Comparison of ENCODE assay signal across 9 cellular contexts in genomic region chr4:186161138-186161537, GRCh38. TPM values are rescaled to one million over a fixed set of nuclear protein-coding genes. Genes with fewer than 3 reads are reported as not detected.
DNase-seq lines count a peak whose midpoint lies in the region; ATAC-seq, FAIRE-seq and TF ChIP-seq lines count a peak whose summit lies in the region.
"Had no signal": no experiment of that assay in that cellular context is flagged by ENCODE, and none has a peak within 500 bp of the region (broad histone marks: within the 10 kb centered on the region; RNA-seq: fewer than 3 reads in every experiment).

No MANE protein-coding gene starts in this region.

- POLR2A ChIA-PET in activated CD8-positive, alpha-beta T cell treated with anti-CD3 and anti-CD28 coated beads, Interleukin-2, amount 10 ng/mL, durations not matched to agents 7 days and 5 days (lab: Charles Lee), result no interaction called here
- POLR2A ChIA-PET in MCF 10A (lab: Yijun Ruan, JAX), result no interaction called here

- H3K4me3 Mint-ChIP-seq in activated CD8-positive, alpha-beta T cell treated with anti-CD3 and anti-CD28 coated beads, Interleukin-2, amount 10 ng/mL, durations not matched to agents 7 days and 5 days, result peak overlapping the region; percentile 32
- no peak overlapping the region for H3K4me3 Mint-ChIP-seq in MCF 10A (ENCODE audit: unreplicated experiment)
- H3K4me3 Mint-ChIP-seq in stimulated activated memory B cell treated with anti-CD40 and anti-IgM and Interleukin-4, amounts not matched to agents 10 μg/mL and 1 μg/mL and 100 μg/mL, for 72 hours, result no peak overlapping the region

- no peaks in the 10 kb centered on the region for H3K27me3 Mint-ChIP-seq in activated CD8-positive, alpha-beta T cell treated with anti-CD3 and anti-CD28 coated beads, Interleukin-2, amount 10 ng/mL, durations not matched to agents 7 days and 5 days (ENCODE audit: low read depth)
- H3K27me3 Mint-ChIP-seq in MCF 10A (ENCODE audit: insufficient read depth, unreplicated experiment), result no peaks in the 10 kb centered on the region
- peaks cover 10% of the 10 kb centered on the region for H3K27me3 Mint-ChIP-seq in stimulated activated memory B cell treated with anti-CD40 and anti-IgM and Interleukin-4, amounts not matched to agents 10 μg/mL and 1 μg/mL and 100 μg/mL, for 72 hours

- no peaks in the 10 kb centered on the region for H3K36me3 Mint-ChIP-seq in activated CD8-positive, alpha-beta T cell treated with anti-CD3 and anti-CD28 coated beads, Interleukin-2, amount 10 ng/mL, durations not matched to agents 7 days and 5 days (ENCODE audit: low read depth)
- H3K36me3 Mint-ChIP-seq in MCF 10A (ENCODE audit: insufficient read depth, unreplicated experiment), result no peaks in the 10 kb centered on the region
- H3K36me3 Mint-ChIP-seq in stimulated activated memory B cell treated with anti-CD40 and anti-IgM and Interleukin-4, amounts not matched to agents 10 μg/mL and 1 μg/mL and 100 μg/mL, for 72 hours, result no peaks in the 10 kb centered on the region

- peaks cover 4% of the 10 kb centered on the region for H3K4me1 Mint-ChIP-seq in activated CD8-positive, alpha-beta T cell treated with anti-CD3 and anti-CD28 coated beads, Interleukin-2, amount 10 ng/mL, durations not matched to agents 7 days and 5 days (ENCODE audit: low read depth)
- no peaks in the 10 kb centered on the region for H3K4me1 Mint-ChIP-seq in MCF 10A (ENCODE audit: insufficient read depth, unreplicated experiment)
- H3K4me1 Mint-ChIP-seq in stimulated activated memory B cell treated with anti-CD40 and anti-IgM and Interleukin-4, amounts not matched to agents 10 μg/mL and 1 μg/mL and 100 μg/mL, for 72 hours, result no peaks in the 10 kb centered on the region

- CTCF ChIA-PET in activated CD8-positive, alpha-beta T cell treated with anti-CD3 and anti-CD28 coated beads, Interleukin-2, amount 10 ng/mL, durations not matched to agents 7 days and 5 days (lab: Charles Lee), result interaction anchor here (1.1 kb wide), 1 partner anchor 17 kb away, joined by 4 read pairs; no protein-coding TSS in a partner anchor
- CTCF ChIA-PET in MCF 10A (lab: Yijun Ruan, JAX), result no interaction called here

- BruUV-seq in MCF 10A (replicated peaks; lab: Mats Ljungman, UMichigan), result no TSS peak

- TF ChIP-seq POLR2A in GM12891 (IDR thresholded peaks at IDR 0.05; ENCODE audit: low read depth, low read length), result no peak

- ATAC-seq in GM19438 (IDR thresholded peaks at IDR 0.05; ENCODE audit: low read depth, unreplicated experiment) (peak; percentile 89), HG03139 (IDR thresholded peaks at IDR 0.05; ENCODE audit: unreplicated experiment) (peak; percentile 89), omental fat pad (ENCODE audit: low FRiP score) (no peak)
- no peak for ATAC-seq in activated CD8-positive, alpha-beta T cell treated with anti-CD3 and anti-CD28 coated beads, Interleukin-2, amount 10 ng/mL, durations not matched to agents 7 days and 5 days
- no peak for ATAC-seq in stimulated activated memory B cell treated with anti-CD40 and anti-IgM and Interleukin-4, amounts not matched to agents 10 μg/mL and 1 μg/mL and 100 μg/mL, for 72 hours

- H3K9me3 Mint-ChIP-seq in activated CD8-positive, alpha-beta T cell treated with anti-CD3 and anti-CD28 coated beads, Interleukin-2, amount 10 ng/mL, durations not matched to agents 7 days and 5 days (ENCODE audit: insufficient read depth), result no peaks in the 10 kb centered on the region
- H3K9me3 Mint-ChIP-seq in MCF 10A (ENCODE audit: unreplicated experiment), result no peaks in the 10 kb centered on the region
- no peaks in the 10 kb centered on the region for H3K9me3 Mint-ChIP-seq in stimulated activated memory B cell treated with anti-CD40 and anti-IgM and Interleukin-4, amounts not matched to agents 10 μg/mL and 1 μg/mL and 100 μg/mL, for 72 hours

- FAIRE-seq in GM12891 (lab: Jason Lieb, UNC), result peak; percentile 16

- intact Hi-C loops in MCF 10A (cut with micrococcal nuclease), result no loop called here

- TF ChIP-seq CTCF in MCF 10A (IDR thresholded peaks at IDR 0.05; ENCODE audit: unreplicated experiment) (no peak), omental fat pad (IDR thresholded peaks at IDR 0.05) (no peak)

- DNase-seq in GM12891 (ENCODE audit: insufficient read length, low spot score) (peak; percentile 63), MCF 10A (ENCODE audit: unreplicated experiment) (no peak), omental fat pad (ENCODE audit: low spot score) (no peak)
- peak; percentile 44 for DNase-seq in activated CD8-positive, alpha-beta T cell treated with anti-CD3 and anti-CD28 coated beads, Interleukin-2, amount 10 ng/mL, durations not matched to agents 7 days and 5 days
- no peak for DNase-seq in activated effector memory CD4-positive, alpha-beta T cell treated with anti-CD3 and anti-CD28 coated beads, Interleukin-2, amount 50 U/mL, for 16 hours
- DNase-seq: nucleus accumbens had no signal

- H3K27ac Mint-ChIP-seq in activated CD8-positive, alpha-beta T cell treated with anti-CD3 and anti-CD28 coated beads, Interleukin-2, amount 10 ng/mL, durations not matched to agents 7 days and 5 days, result no peak overlapping the region
- no peak overlapping the region for H3K27ac Mint-ChIP-seq in MCF 10A (ENCODE audit: low read depth, unreplicated experiment)
- H3K27ac Mint-ChIP-seq in stimulated activated memory B cell treated with anti-CD40 and anti-IgM and Interleukin-4, amounts not matched to agents 10 μg/mL and 1 μg/mL and 100 μg/mL, for 72 hours, result no peak overlapping the region

TF ChIP-seq in GM12891, 5 proteins besides CTCF, POLR2A, EP300 and RAD21:
- no peak for TF ChIP-seq POLR2AphosphoS5 (IDR thresholded peaks at IDR 0.05; ENCODE audit: low read depth, low read length)
- TF ChIP-seq TAF1 (IDR thresholded peaks at IDR 0.05; ENCODE audit: low read depth, low read length), result no peak
- TF ChIP-seq PAX5 (IDR thresholded peaks at IDR 0.05; ENCODE audit: insufficient read depth, low read length, severe bottlenecking), result no peak
- TF ChIP-seq POU2F2 (IDR thresholded peaks at IDR 0.05; ENCODE audit: low read depth, low read length), result no peak
- TF ChIP-seq SPI1 (IDR thresholded peaks at IDR 0.05; ENCODE audit: low read depth, low read length), result no peak

RNA-seq across cellular contexts. Expression of gene CYP4V2, which starts 30.2 kb away (rescaled TPM):
- polyA plus RNA-seq in GM12891 (2012; ENCODE audit: low read depth, missing spikeins), result 1.5 TPM
- total RNA-seq in activated CD8-positive, alpha-beta T cell treated with anti-CD3 and anti-CD28 coated beads, Interleukin-2, amount 10 ng/mL, durations not matched to agents 7 days and 5 days, result 10 to 100 TPM; 16.1 to 18.1 TPM
- total RNA-seq in MCF 10A (2022), result 22.1 and 30.2 TPM in 2 replicates
- total RNA-seq in omental fat pad, result 10 to 100 TPM; 27.7 to 36.0 (median 31.7) TPM

RNA-seq across cellular contexts. Expression of gene FAM149A, which starts 56.6 kb away (rescaled TPM):
- polyA plus RNA-seq in GM12891 (2012; ENCODE audit: low read depth, missing spikeins), result 0.60 TPM
- under 1 TPM; 0.29 to 0.66 TPM for total RNA-seq in activated CD8-positive, alpha-beta T cell treated with anti-CD3 and anti-CD28 coated beads, Interleukin-2, amount 10 ng/mL, durations not matched to agents 7 days and 5 days
- total RNA-seq in MCF 10A (2022) (0.79 and 1.3 TPM in 2 replicates), omental fat pad (10 to 100 TPM in 3 of 4 donors, 1 to 10 TPM in 1; 7.7 to 15.3 (median 11.8) TPM)

Comparison
In these comparisons a context has a peak if more than half of its experiments do, and no peak if none do; other contexts are left out.
1. DNase-seq: peak in GM12891 (single experiment) and activated CD8-positive, alpha-beta T cell treated with anti-CD3 and anti-CD28 coated beads, Interleukin-2, amount 10 ng/mL, durations not matched to agents 7 days and 5 days (single experiment); none in activated effector memory CD4-positive, alpha-beta T cell treated with anti-CD3 and anti-CD28 coated beads, Interleukin-2, amount 50 U/mL, for 16 hours (single experiment), MCF 10A (single experiment) and omental fat pad (single experiment).
2. ATAC-seq: peak in GM19438 (single experiment) and HG03139 (single experiment); none in activated CD8-positive, alpha-beta T cell treated with anti-CD3 and anti-CD28 coated beads, Interleukin-2, amount 10 ng/mL, durations not matched to agents 7 days and 5 days (single experiment), stimulated activated memory B cell treated with anti-CD40 and anti-IgM and Interleukin-4, amounts not matched to agents 10 μg/mL and 1 μg/mL and 100 μg/mL, for 72 hours (single experiment) and omental fat pad (single experiment).